9 cellular contexts compared by ENCODE assay signal in the genomic region with DNA sequence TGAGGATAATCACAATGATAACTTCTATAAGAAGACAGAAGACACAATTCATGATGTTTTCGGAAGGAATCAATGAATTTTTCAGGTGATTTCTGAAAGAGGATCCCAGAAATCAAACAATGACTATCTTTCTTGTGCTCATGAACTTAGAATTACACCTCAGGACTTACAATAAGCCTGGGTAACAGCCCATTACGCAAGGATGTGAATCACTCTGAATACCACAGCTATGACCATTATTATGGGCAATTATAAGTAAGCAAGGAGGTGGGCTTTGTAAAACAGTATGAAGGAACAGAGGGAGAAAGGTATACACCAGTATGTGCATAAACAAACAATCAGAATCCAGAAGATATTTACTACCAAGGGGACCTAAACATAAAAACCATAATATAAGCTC. TPM values are rescaled to one million over a fixed set of nuclear protein-coding genes. Genes with fewer than 3 reads are reported as not detected.
DNase-seq lines count a peak whose midpoint lies in the region; ATAC-seq and TF ChIP-seq lines count a peak whose summit lies in the region.
"Had no signal": no experiment of that assay in that cellular context is flagged by ENCODE, and none has a peak within 500 bp of the region (broad histone marks: within the 10 kb centered on the region; RNA-seq: fewer than 3 reads in every experiment).

No MANE protein-coding gene starts in this region.

- no peak for TF ChIP-seq POLR2A in vagina (IDR thresholded peaks at IDR 0.05)

- H3K27ac ChIP-seq in vagina: no peak overlapping the region

- TF ChIP-seq CTCF in vagina (IDR thresholded peaks at IDR 0.05): no peak
- TF ChIP-seq CTCF in BE2C (IDR thresholded peaks at IDR 0.05; ENCODE audit: low read depth, low read length): no peak

- H3K4me3 ChIP-seq in skeletal muscle cell (ENCODE audit: low read depth, low read length): no peak overlapping the region
- H3K4me3 ChIP-seq in vagina: no peak overlapping the region
- H3K4me3 ChIP-seq in BE2C (ENCODE audit: low read depth, low read length): no peak overlapping the region

- H3K36me3 ChIP-seq in vagina (no peaks in the 10 kb centered on the region), BE2C (no peaks in the 10 kb centered on the region)

- intact Hi-C loops in vagina (cut with DNase I): no loop called here

- no peak for ATAC-seq in HG02970 (IDR thresholded peaks at IDR 0.05; ENCODE audit: low FRiP score, unreplicated experiment)

- H3K9me3 ChIP-seq in vagina (no peaks in the 10 kb centered on the region), BE2C (no peaks in the 10 kb centered on the region)

- H3K4me1 ChIP-seq in vagina (peaks cover 6% of the 10 kb centered on the region), BE2C (no peaks in the 10 kb centered on the region)

- H3K27me3 ChIP-seq in vagina (no peaks in the 10 kb centered on the region), BE2C (no peaks in the 10 kb centered on the region)

- peak; percentile 89 for DNase-seq in HCEC 1CT
- DNase-seq in RPMI7951 (ENCODE audit: low read depth): peak; percentile 66
- peak; percentile 74 for DNase-seq in fibroblast of gingiva (ENCODE audit: low read depth)
- peak; percentile 73 for DNase-seq in skeletal muscle cell (ENCODE audit: low read depth)
- DNase-seq in vagina (ENCODE audit: extremely low spot score in 2 of 2): no peak
- DNase-seq in BE2C: no peak
- no peak for DNase-seq in activated CD4-positive, alpha-beta T cell treated with anti-CD3 and anti-CD28 coated beads for 1 hour
- DNase-seq: NCI-H146 had no signal

RNA-seq across cellular contexts. Expression of gene PPP2CA, which starts 21.5 kb away (rescaled TPM):
- total RNA-seq in RPMI7951 (2014; rRNA removed; shearing (Covaris generic)): 58.8 and 92.3 TPM in 2 replicates
- total RNA-seq in vagina: 56.2 TPM
- polyA plus RNA-seq in BE2C (2012; ENCODE audit: insufficient read depth, insufficient read length, low read depth): 306 TPM

Comparison
In these comparisons a context has a peak if more than half of its experiments do, and no peak if none do; other contexts are left out.
1. DNase-seq: peak in HCEC 1CT (single experiment), RPMI7951 (single experiment), fibroblast of gingiva (single experiment) and skeletal muscle cell (single experiment); none in vagina (0 of 2), BE2C (single experiment) and activated CD4-positive, alpha-beta T cell treated with anti-CD3 and anti-CD28 coated beads for 1 hour (single experiment).